ENCODE assay signal across 8 cellular contexts in genomic region chr17:28895794-28896447, GRCh38. TPM values are rescaled to one million over a fixed set of nuclear protein-coding genes. Genes with fewer than 3 reads are reported as not detected.
DNase-seq lines count a peak whose midpoint lies in the region; ATAC-seq and TF ChIP-seq lines count a peak whose summit lies in the region.

No MANE protein-coding gene starts in this region.

- H3K27ac ChIP-seq in layer of hippocampus (ENCODE audit: low read depth, low read length) (peak overlapping the region; percentile 90), thoracic aorta (peak overlapping the region; percentile 88 to 97)

- DNase-seq in activated CD4-positive, alpha-beta T cell treated with anti-CD3 and anti-CD28 coated beads, Interleukin-2, amount 10 ng/mL, durations not matched to agents 7 days and 5 days = no peak
- DNase-seq in activated CD4-positive, alpha-beta T cell treated with anti-CD3 and anti-CD28 coated beads for 1 hour = no peak
- no peak for DNase-seq in activated naive CD8-positive, alpha-beta T cell treated with anti-CD3 and anti-CD28 coated beads, Interleukin-2, amount 10 ng/mL, durations not matched to agents 7 days and 5 days
- no peak for DNase-seq in thoracic aorta (ENCODE audit: low spot score)
- DNase-seq in NCI-H526 (lab: John Stamatoyannopoulos, UW) = no peak
- DNase-seq in NCI-H1092 treated with DMSO at 0.1 percent for 48 hours (lab: John Stamatoyannopoulos, UW) = no peak
- no peak for DNase-seq in DMS114 treated with DMSO at 0.1 percent for 48 hours (lab: John Stamatoyannopoulos, UW; ENCODE audit: unreplicated experiment)

- CTCF ChIA-PET in activated CD4-positive, alpha-beta T cell treated with anti-CD3 and anti-CD28 coated beads, Interleukin-2, amount 10 ng/mL, durations not matched to agents 7 days and 5 days (lab: Charles Lee) = interaction anchor here (1.1 to 1.6 kb wide), 5 partner anchors 48 to 169 kb away, joined by 3 to 5 read pairs (median 3); no protein-coding TSS in a partner anchor

- no peaks in the 10 kb centered on the region for H3K9me3 Mint-ChIP-seq in activated CD4-positive, alpha-beta T cell treated with anti-CD3 and anti-CD28 coated beads, Interleukin-2, amount 10 ng/mL, durations not matched to agents 7 days and 5 days
- H3K9me3 Mint-ChIP-seq in activated naive CD8-positive, alpha-beta T cell treated with anti-CD3 and anti-CD28 coated beads, Interleukin-2, amount 10 ng/mL, durations not matched to agents 7 days and 5 days = no peaks in the 10 kb centered on the region

- H3K4me1 Mint-ChIP-seq in activated CD4-positive, alpha-beta T cell treated with anti-CD3 and anti-CD28 coated beads, Interleukin-2, amount 10 ng/mL, durations not matched to agents 7 days and 5 days = peaks cover 72% of the 10 kb centered on the region
- H3K4me1 Mint-ChIP-seq in activated naive CD8-positive, alpha-beta T cell treated with anti-CD3 and anti-CD28 coated beads, Interleukin-2, amount 10 ng/mL, durations not matched to agents 7 days and 5 days = peaks cover 60% of the 10 kb centered on the region

- H3K36me3 Mint-ChIP-seq in activated CD4-positive, alpha-beta T cell treated with anti-CD3 and anti-CD28 coated beads, Interleukin-2, amount 10 ng/mL, durations not matched to agents 7 days and 5 days (ENCODE audit: low read depth) = peaks cover 68% of the 10 kb centered on the region
- H3K36me3 Mint-ChIP-seq in activated naive CD8-positive, alpha-beta T cell treated with anti-CD3 and anti-CD28 coated beads, Interleukin-2, amount 10 ng/mL, durations not matched to agents 7 days and 5 days = peaks cover 34% of the 10 kb centered on the region

- peak overlapping the region; percentile 95 for H3K4me3 ChIP-seq in thoracic aorta

- no peaks in the 10 kb centered on the region for H3K36me3 ChIP-seq in thoracic aorta

- no peaks in the 10 kb centered on the region for H3K27me3 Mint-ChIP-seq in activated CD4-positive, alpha-beta T cell treated with anti-CD3 and anti-CD28 coated beads, Interleukin-2, amount 10 ng/mL, durations not matched to agents 7 days and 5 days
- H3K27me3 Mint-ChIP-seq in activated naive CD8-positive, alpha-beta T cell treated with anti-CD3 and anti-CD28 coated beads, Interleukin-2, amount 10 ng/mL, durations not matched to agents 7 days and 5 days = no peaks in the 10 kb centered on the region

- H3K4me3 Mint-ChIP-seq in activated CD4-positive, alpha-beta T cell treated with anti-CD3 and anti-CD28 coated beads, Interleukin-2, amount 10 ng/mL, durations not matched to agents 7 days and 5 days = peak overlapping the region; percentile 98
- peak overlapping the region; percentile 98 for H3K4me3 Mint-ChIP-seq in activated naive CD8-positive, alpha-beta T cell treated with anti-CD3 and anti-CD28 coated beads, Interleukin-2, amount 10 ng/mL, durations not matched to agents 7 days and 5 days

- H3K4me1 ChIP-seq in thoracic aorta (ENCODE audit: control insufficient read depth in 1 of 2, low read depth in 2 of 2) = peaks cover 26 to 44% of the 10 kb centered on the region in 2 donors

- TF ChIP-seq CTCF in thoracic aorta (IDR thresholded peaks at IDR 0.05) = no peak

- peak overlapping the region; percentile 97 for H3K27ac Mint-ChIP-seq in activated CD4-positive, alpha-beta T cell treated with anti-CD3 and anti-CD28 coated beads, Interleukin-2, amount 10 ng/mL, durations not matched to agents 7 days and 5 days
- H3K27ac Mint-ChIP-seq in activated naive CD8-positive, alpha-beta T cell treated with anti-CD3 and anti-CD28 coated beads, Interleukin-2, amount 10 ng/mL, durations not matched to agents 7 days and 5 days = peak overlapping the region; percentile 97

- POLR2A ChIA-PET in activated CD4-positive, alpha-beta T cell treated with anti-CD3 and anti-CD28 coated beads, Interleukin-2, amount 10 ng/mL, durations not matched to agents 7 days and 5 days (lab: Charles Lee) = no interaction called here
- POLR2A ChIA-PET in activated naive CD8-positive, alpha-beta T cell treated with anti-CD3 and anti-CD28 coated beads, Interleukin-2, amount 10 ng/mL, durations not matched to agents 7 days and 5 days (lab: Charles Lee) = interaction anchor here (1.3 to 3.8 kb wide), 2 partner anchors 53 to 54 kb away, joined by 3 to 15 read pairs; partner anchors contain the start of gene FAM222B

- H3K27me3 ChIP-seq in layer of hippocampus (ENCODE audit: control insufficient read depth, insufficient read depth, low read length) (no peaks in the 10 kb centered on the region), thoracic aorta (replicated peaks; ENCODE audit: insufficient read depth) (no peaks in the 10 kb centered on the region)

- ATAC-seq in activated naive CD8-positive, alpha-beta T cell treated with anti-CD3 and anti-CD28 coated beads, Interleukin-2, amount 10 ng/mL, durations not matched to agents 7 days and 5 days (ENCODE audit: low read depth) = no peak
- ATAC-seq in thoracic aorta (ENCODE audit: insufficient number of reproducible peaks, low FRiP score, low read depth) = no peak

- H3K9me3 ChIP-seq in thoracic aorta = no peaks in the 10 kb centered on the region

RNA-seq across cellular contexts. Expression of gene FLOT2, which starts 1.6 kb away (rescaled TPM):
- total RNA-seq in activated CD4-positive, alpha-beta T cell treated with anti-CD3 and anti-CD28 coated beads, Interleukin-2, amount 10 ng/mL, durations not matched to agents 7 days and 5 days = 100 to 1,000 TPM; 200 to 212 TPM
- 100 to 1,000 TPM; 195 to 216 TPM for total RNA-seq in activated naive CD8-positive, alpha-beta T cell treated with anti-CD3 and anti-CD28 coated beads, Interleukin-2, amount 10 ng/mL, durations not matched to agents 7 days and 5 days
- total RNA-seq in thoracic aorta = 10 to 100 TPM; 71.3 to 92.1 TPM

RNA-seq across cellular contexts. Expression of gene DHRS13, which starts 7.0 kb away (rescaled TPM):
- total RNA-seq in activated CD4-positive, alpha-beta T cell treated with anti-CD3 and anti-CD28 coated beads, Interleukin-2, amount 10 ng/mL, durations not matched to agents 7 days and 5 days = 10 to 100 TPM; 26.8 to 27.8 TPM
- total RNA-seq in activated naive CD8-positive, alpha-beta T cell treated with anti-CD3 and anti-CD28 coated beads, Interleukin-2, amount 10 ng/mL, durations not matched to agents 7 days and 5 days = 10 to 100 TPM; 31.6 to 32.0 TPM
- 10 to 100 TPM in 1 of 2 donors, 1 to 10 TPM in 1; 3.7 to 12.2 TPM for total RNA-seq in thoracic aorta

RNA-seq across cellular contexts. Expression of gene ERAL1, which starts 41.1 kb away (rescaled TPM):
- total RNA-seq in activated CD4-positive, alpha-beta T cell treated with anti-CD3 and anti-CD28 coated beads, Interleukin-2, amount 10 ng/mL, durations not matched to agents 7 days and 5 days = 10 to 100 TPM; 40.8 to 42.9 TPM
- total RNA-seq in activated naive CD8-positive, alpha-beta T cell treated with anti-CD3 and anti-CD28 coated beads, Interleukin-2, amount 10 ng/mL, durations not matched to agents 7 days and 5 days = 10 to 100 TPM; 34.3 to 37.6 TPM
- total RNA-seq in thoracic aorta = 10 to 100 TPM; 30.6 to 34.6 TPM

RNA-seq across cellular contexts. Expression of gene FAM222B, which starts 53.3 kb away (rescaled TPM):
- total RNA-seq in activated CD4-positive, alpha-beta T cell treated with anti-CD3 and anti-CD28 coated beads, Interleukin-2, amount 10 ng/mL, durations not matched to agents 7 days and 5 days = 10 to 100 TPM; 15.7 to 17.9 TPM
- 10 to 100 TPM; 17.0 to 21.2 TPM for total RNA-seq in activated naive CD8-positive, alpha-beta T cell treated with anti-CD3 and anti-CD28 coated beads, Interleukin-2, amount 10 ng/mL, durations not matched to agents 7 days and 5 days
- total RNA-seq in thoracic aorta = 10 to 100 TPM; 19.9 to 23.4 TPM

RNA-seq across cellular contexts. Expression of gene PHF12, which starts 55.4 kb away (rescaled TPM):
- 10 to 100 TPM; 72.3 to 78.1 TPM for total RNA-seq in activated CD4-positive, alpha-beta T cell treated with anti-CD3 and anti-CD28 coated beads, Interleukin-2, amount 10 ng/mL, durations not matched to agents 7 days and 5 days
- total RNA-seq in activated naive CD8-positive, alpha-beta T cell treated with anti-CD3 and anti-CD28 coated beads, Interleukin-2, amount 10 ng/mL, durations not matched to agents 7 days and 5 days = 10 to 100 TPM; 98.6 to 99.9 TPM
- 10 to 100 TPM; 46.4 to 99.4 TPM for total RNA-seq in thoracic aorta
